ENCODE assay signal across 14 cellular contexts in genomic region chr11:359181-359714, GRCh38. TPM values are rescaled to one million over a fixed set of nuclear protein-coding genes. Genes with fewer than 3 reads are reported as not detected.
A peak's percentile ranks its signal among the peaks of the same experiment; 100 is the strongest.
DNase-seq lines count a peak whose midpoint lies in the region; TF ChIP-seq lines count a peak whose summit lies in the region.
"Had no signal": no experiment of that assay in that cellular context is flagged by ENCODE, and none has a peak within 500 bp of the region (broad histone marks: within the 10 kb centered on the region; RNA-seq: fewer than 3 reads in every experiment).

No MANE protein-coding gene starts in this region.

- H3K4me3 ChIP-seq in OCI-LY7 (ENCODE audit: low read depth, low read length, poor library complexity, severe bottlenecking) = no peak overlapping the region
- H3K4me3 ChIP-seq in trophoblast cell (ENCODE audit: low read depth, low read length) = no peak overlapping the region
- H3K4me3 ChIP-seq: breast epithelium, neural progenitor cell had no signal

- H3K36me3 ChIP-seq in OCI-LY7 (ENCODE audit: insufficient read depth, low read length) (no peaks in the 10 kb centered on the region), trophoblast cell (ENCODE audit: control insufficient read depth in 1 of 2, insufficient read depth in 2 of 2, low read length in 2 of 2) (no peaks in the 10 kb centered on the region)
- H3K36me3 ChIP-seq: breast epithelium, neural progenitor cell had no signal

- no peaks in the 10 kb centered on the region for H3K27me3 ChIP-seq in trophoblast cell (ENCODE audit: insufficient read depth, low read length)
- H3K27me3 ChIP-seq: neural progenitor cell had no signal

- H4K20me1 ChIP-seq in OCI-LY7 (ENCODE audit: insufficient read depth, low read length) = no peaks in the 10 kb centered on the region

- H3K14ac ChIP-seq in trophoblast cell (ENCODE audit: low read length) = no peak overlapping the region

- peak; percentile 32 for DNase-seq in NK-92 treated with Interleukin-12 subunit alpha and Interleukin-12 subunit beta, amount 100 ng/mL, for 24 hours (lab: John Stamatoyannopoulos, UW)
- DNase-seq in NK-92 (lab: John Stamatoyannopoulos, UW; ENCODE audit: unreplicated experiment) = no peak
- DNase-seq in OCI-LY7 (ENCODE audit: low spot score) = peak; percentile 22
- DNase-seq in amniotic epithelial cell (ENCODE audit: low read depth) = peak; percentile 54
- peak; percentile 71 to 79 for DNase-seq in trophoblast cell
- DNase-seq in OCI-M2 (lab: John Stamatoyannopoulos, UW; ENCODE audit: unreplicated experiment) = no peak
- DNase-seq in Ammon's horn (ENCODE audit: low spot score) = no peak
- no peak for DNase-seq in NCI-H2029 treated with DMSO at 0.1 percent for 48 hours (lab: John Stamatoyannopoulos, UW)
- DNase-seq: 8988T, KBM-7, NCI-H2081, SW 1271 had no signal

- H4K12ac ChIP-seq in trophoblast cell (ENCODE audit: low read depth, low read length) = no peak overlapping the region

- no peaks in the 10 kb centered on the region for H3K9me2 ChIP-seq in OCI-LY7 (ENCODE audit: insufficient read depth, low read length)

- no peak overlapping the region for H4K91ac ChIP-seq in trophoblast cell (ENCODE audit: low read depth, low read length)

- H3K79me2 ChIP-seq in OCI-LY7 (ENCODE audit: insufficient read depth, low read depth, low read length) (no peaks in the 10 kb centered on the region), trophoblast cell (ENCODE audit: control insufficient read depth, insufficient read depth, low read length, poor library complexity) (peaks cover 6% of the 10 kb centered on the region)

- H3K4me1 ChIP-seq in OCI-LY7 (ENCODE audit: insufficient read depth, low read length, poor library complexity, severe bottlenecking) = peaks cover 21% of the 10 kb centered on the region
- H3K4me1 ChIP-seq in trophoblast cell (ENCODE audit: control insufficient read depth in 1 of 2, insufficient read depth in 2 of 2, low read length in 2 of 2) = peaks cover 7 to 8% of the 10 kb centered on the region in 2 experiments

- H3K4me2 ChIP-seq in OCI-LY7 (ENCODE audit: low read length) = no peak overlapping the region
- no peak overlapping the region for H3K4me2 ChIP-seq in trophoblast cell (ENCODE audit: low read length)
- H3K4me2 ChIP-seq: neural progenitor cell had no signal

- no peak overlapping the region for H2BK120ac ChIP-seq in trophoblast cell (ENCODE audit: insufficient read depth, low read length, poor library complexity)

- H2BK12ac ChIP-seq in trophoblast cell (ENCODE audit: low read length) = no peak overlapping the region

- H3K27ac ChIP-seq in OCI-LY7 (ENCODE audit: low read depth, low read length, poor library complexity, severe bottlenecking) (no peak overlapping the region), trophoblast cell (ENCODE audit: low read depth, low read length) (no peak overlapping the region)
- H3K27ac ChIP-seq: breast epithelium, neural progenitor cell had no signal

- H3K9ac ChIP-seq in trophoblast cell (ENCODE audit: low read length) = no peak overlapping the region
- H3K9ac ChIP-seq: neural progenitor cell had no signal

- H2BK5ac ChIP-seq in trophoblast cell (ENCODE audit: low read depth, low read length, poor library complexity) = no peak overlapping the region

- no TSS peak for BruUV-seq in OCI-LY7 (replicated peaks; lab: Mats Ljungman, UMichigan)

- WGBS in trophoblast cell (ENCODE audit: extremely low coverage, insufficient coverage, insufficient read length) = no CpG with 5 or more reads among the region's 5 CpGs

- TF ChIP-seq CTCF in OCI-LY7 (conservative IDR thresholded peaks at IDR 0.05; ENCODE audit: low read length) = no peak

- no peaks in the 10 kb centered on the region for H3K9me3 ChIP-seq in OCI-LY7 (ENCODE audit: low read length)
- peaks cover 39% of the 10 kb centered on the region for H3K9me3 ChIP-seq in trophoblast cell (ENCODE audit: insufficient read depth, low read depth, low read length)

- H3K79me1 ChIP-seq in trophoblast cell (ENCODE audit: low read length) = peaks cover 10% of the 10 kb centered on the region

- intact Hi-C loops in OCI-LY7 (cut with micrococcal nuclease; ENCODE audit: unreplicated experiment) = loop anchor here (5.0 kb wide), 1 partner anchor 152 kb away; the partner anchor contains the start of genes BET1L and RIC8A

- H4K8ac ChIP-seq in trophoblast cell (ENCODE audit: low read depth, low read length) = no peak overlapping the region

- no peak overlapping the region for H3K4ac ChIP-seq in trophoblast cell (ENCODE audit: low read depth, low read length)

- H2AFZ ChIP-seq in OCI-LY7 (ENCODE audit: low read length) (no peak overlapping the region), trophoblast cell (ENCODE audit: insufficient read depth, low read length, poor library complexity) (no peak overlapping the region)
- H2AFZ ChIP-seq: neural progenitor cell had no signal

- CTCF ChIA-PET in OCI-LY7 (lab: Charles Lee; ENCODE audit: unreplicated experiment) = interaction anchor here (0.6 kb wide), 1 partner anchor 336 kb away, joined by 5 read pairs; the partner anchor contains the start of gene TMEM80

- H3K23ac ChIP-seq in trophoblast cell (ENCODE audit: low read length) = no peak overlapping the region

- H2AK5ac ChIP-seq in trophoblast cell (ENCODE audit: low read length) = no peak overlapping the region

- no peak overlapping the region for H3K18ac ChIP-seq in trophoblast cell (ENCODE audit: low read length)

- POLR2A ChIA-PET in OCI-LY7 (lab: Charles Lee) = no interaction called here

RNA-seq across cellular contexts. Expression of gene B4GALNT4, which starts 10.1 kb away (rescaled TPM):
- total RNA-seq in OCI-LY7 (2014; rRNA removed; shearing (Covaris generic)) = not detected in 2 replicates
- total RNA-seq in OCI-LY7 (2022) = not detected in 2 replicates
- polyA plus RNA-seq in trophoblast cell (2013) = 18.4 and 19.5 TPM in 2 replicates

RNA-seq across cellular contexts. Expression of gene PKP3, which starts 34.8 kb away (rescaled TPM):
- not detected in 2 replicates for total RNA-seq in OCI-LY7 (2014; rRNA removed; shearing (Covaris generic))
- total RNA-seq in OCI-LY7 (2022) = not detected in 2 replicates
- 44.7 and 45.2 TPM in 2 replicates for polyA plus RNA-seq in trophoblast cell (2013)

RNA-seq across cellular contexts. Expression of gene IFITM3, which starts 38.6 kb away (rescaled TPM):
- 0.95 and 1.5 TPM in 2 replicates for total RNA-seq in OCI-LY7 (2014; rRNA removed; shearing (Covaris generic))
- total RNA-seq in OCI-LY7 (2022) = 1.5 and 2.2 TPM in 2 replicates
- polyA plus RNA-seq in trophoblast cell (2013) = 267 and 298 TPM in 2 replicates

RNA-seq across cellular contexts. Expression of gene IFITM1, which starts 45.4 kb away (rescaled TPM):
- total RNA-seq in OCI-LY7 (2014; rRNA removed; shearing (Covaris generic)) = 30.3 and 36.4 TPM in 2 replicates
- 72.4 TPM in 2 replicates for total RNA-seq in OCI-LY7 (2022)
- 84.5 and 88.4 TPM in 2 replicates for polyA plus RNA-seq in trophoblast cell (2013)

RNA-seq across cellular contexts. Expression of gene IFITM2, which starts 51.6 kb away (rescaled TPM):
- total RNA-seq in OCI-LY7 (2014; rRNA removed; shearing (Covaris generic)) = 9.5 and 22.1 TPM in 2 replicates
- total RNA-seq in OCI-LY7 (2022) = 110 and 117 TPM in 2 replicates
- 165 and 166 TPM in 2 replicates for polyA plus RNA-seq in trophoblast cell (2013)

Comparison
In these comparisons a context has a peak if more than half of its experiments do, and no peak if none do; other contexts are left out.
1. DNase-seq: peak in NK-92 treated with Interleukin-12 subunit alpha and Interleukin-12 subunit beta, amount 100 ng/mL, for 24 hours (single experiment), OCI-LY7 (single experiment), amniotic epithelial cell (single experiment) and trophoblast cell (2 of 2); none in NK-92 (single experiment), OCI-M2 (single experiment), Ammon's horn (single experiment) and NCI-H2029 treated with DMSO at 0.1 percent for 48 hours (single experiment).